ENCODE assay signal across 8 cellular contexts in genomic region chr4:46270986-46271596, GRCh38.
DNase-seq lines count a peak whose midpoint lies in the region; ATAC-seq and TF ChIP-seq lines count a peak whose summit lies in the region.

No MANE protein-coding gene starts in this region.

- ATAC-seq in GM18907 (IDR thresholded peaks at IDR 0.05; ENCODE audit: unreplicated experiment) (peak; percentile 87), HG03280 (IDR thresholded peaks at IDR 0.05; ENCODE audit: unreplicated experiment) (peak; percentile 73)

- DNase-seq in AML-193 (lab: John Stamatoyannopoulos, UW) = peak; percentile 46 to 60
- peak; percentile 81 for DNase-seq in OCI-M1 (lab: John Stamatoyannopoulos, UW)
- DNase-seq in fibroblast of the aortic adventitia (ENCODE audit: low read depth) = no peak
- no peak for DNase-seq in activated naive CD4-positive, alpha-beta T cell (lab: John Stamatoyannopoulos, UW)
- no peak for DNase-seq in C1 segment of cervical spinal cord (lab: John Stamatoyannopoulos, UW)
- no peak for DNase-seq in foreskin fibroblast

- no peak overlapping the region for H3K4me3 ChIP-seq in fibroblast of the aortic adventitia (ENCODE audit: low read depth, low read length)
- no peak overlapping the region for H3K4me3 ChIP-seq in foreskin fibroblast (ENCODE audit: low read depth in 1 of 2, low read length in 2 of 2)

- peak; percentile 4 for TF ChIP-seq CTCF in fibroblast of the aortic adventitia (IDR thresholded peaks at IDR 0.05; ENCODE audit: insufficient read depth, low read length)
- no peak for TF ChIP-seq CTCF in foreskin fibroblast (IDR thresholded peaks at IDR 0.05; ENCODE audit: low read depth, low read length)

Comparison
In these comparisons a context has a peak if more than half of its experiments do, and no peak if none do; other contexts are left out.
1. DNase-seq: peak in AML-193 (2 of 2) and OCI-M1 (single experiment); none in fibroblast of the aortic adventitia (single experiment), activated naive CD4-positive, alpha-beta T cell (0 of 4), C1 segment of cervical spinal cord (0 of 14) and foreskin fibroblast (0 of 2).